Comparison of ENCODE assay signal across 11 cellular contexts in genomic region chr5:1512541-1513291, GRCh38. TPM values are rescaled to one million over a fixed set of nuclear protein-coding genes. Genes with fewer than 3 reads are reported as not detected.
DNase-seq lines count a peak whose midpoint lies in the region; ATAC-seq, FAIRE-seq and TF ChIP-seq lines count a peak whose summit lies in the region.
"Had no signal": no experiment of that assay in that cellular context is flagged by ENCODE, and none has a peak within 500 bp of the region (broad histone marks: within the 10 kb centered on the region; RNA-seq: fewer than 3 reads in every experiment).

No MANE protein-coding gene starts in this region.

- no peaks in the 10 kb centered on the region for H3K9me2 ChIP-seq in GM23338 (ENCODE audit: insufficient read depth)
- H3K9me2 ChIP-seq: SK-N-SH had no signal

- TF ChIP-seq POLR2A in spleen (IDR thresholded peaks at IDR 0.05): no peak

- H3K4me1 Mint-ChIP-seq in GM23338: peaks cover 81% of the 10 kb centered on the region

- H2AFZ ChIP-seq in GM23338 (no peak overlapping the region), OCI-LY3 (ENCODE audit: low read depth, low read length) (no peak overlapping the region)
- H2AFZ ChIP-seq: hepatocyte, parathyroid adenoma had no signal

- peaks cover 23% of the 10 kb centered on the region for H3F3A ChIP-seq in GM23338 (replicated peaks; ENCODE audit: low read depth)

- no peak for DNase-seq in GM23338 (ENCODE audit: low spot score)
- peak; percentile 75 for DNase-seq in spleen
- DNase-seq in amygdala (lab: John Stamatoyannopoulos, UW): no peak
- DNase-seq in D721Med (ENCODE audit: insufficient read length, low spot score): no peak
- no peak for DNase-seq in cerebellum (ENCODE audit: low spot score)
- DNase-seq: NCI-H1092, SK-N-SH had no signal

- H3K4me3 ChIP-seq in GM23338 (no peak overlapping the region), OCI-LY3 (ENCODE audit: low read length) (no peak overlapping the region), iPS-18a (ENCODE audit: low read length) (no peak overlapping the region), spleen (peak overlapping the region in 1 of 8 donors; percentile 44)
- H3K4me3 ChIP-seq: hepatocyte had no signal

- peak overlapping the region; percentile 39; the same call in 2 of the 3 replicates for H3K4me3 Mint-ChIP-seq in GM23338

- H3K27ac ChIP-seq in GM23338 (ENCODE audit: low read depth) (peak overlapping the region; percentile 99), OCI-LY3 (ENCODE audit: low read length) (peak overlapping the region; percentile 40), iPS-18a (ENCODE audit: low read length) (peak overlapping the region; percentile 27), spleen (peak overlapping the region in 7 of 8 donors; percentile 40 to 86 (median 63))
- H3K27ac ChIP-seq: hepatocyte, parathyroid adenoma had no signal

- WGBS in spleen, 5 donors: 92 to 94% (median 93%) methylated on average over 20 to 25 of the region's 25 CpGs

- no peak for TF ChIP-seq CTCF in GM23338 (conservative IDR thresholded peaks at IDR 0.05; ENCODE audit: low read depth in 2 of 2)
- no peak for TF ChIP-seq CTCF in OCI-LY3 (IDR thresholded peaks at IDR 0.05; ENCODE audit: low read depth, low read length)
- no peak for TF ChIP-seq CTCF in spleen (IDR thresholded peaks at IDR 0.05 in 8 of 11, conservative IDR thresholded peaks at IDR 0.05 in 3 of 11)
- no peak for TF ChIP-seq CTCF in D721Med (IDR thresholded peaks at IDR 0.05; ENCODE audit: insufficient read depth, missing control alignments)

- peaks cover 51% of the 10 kb centered on the region for H3K36me3 Mint-ChIP-seq in GM23338 (ENCODE audit: low read depth)

- H3K4me1 ChIP-seq in GM23338 (ENCODE audit: insufficient read depth) (peaks cover 53% of the 10 kb centered on the region), OCI-LY3 (ENCODE audit: low read length) (peaks cover 55% of the 10 kb centered on the region), iPS-18a (ENCODE audit: control insufficient read depth, low read depth, low read length) (peaks cover 55% of the 10 kb centered on the region), spleen (peaks cover 38 to 97% (median 74%) of the 10 kb centered on the region in 6 donors)
- H3K4me1 ChIP-seq: parathyroid adenoma had no signal

- intact Hi-C loops in spleen (cut with DNase I; ENCODE audit: low total_unique reads): no loop called here

- ATAC-seq in GM23338: no peak

- H4K20me1 ChIP-seq in GM23338 (replicated peaks; ENCODE audit: insufficient read depth) (peaks cover 24% of the 10 kb centered on the region; the same call in 1 of the 2 replicates), OCI-LY3 (ENCODE audit: insufficient read depth, low read length) (peaks cover 98% of the 10 kb centered on the region)

- H3K9ac ChIP-seq in OCI-LY3 (ENCODE audit: low read length) (no peak overlapping the region), iPS-18a (ENCODE audit: low read length) (no peak overlapping the region)
- H3K9ac ChIP-seq: parathyroid adenoma, SK-N-SH had no signal

- H3K27me3 Mint-ChIP-seq in GM23338 (ENCODE audit: insufficient read depth, low read depth, poor library complexity): peaks cover 36% of the 10 kb centered on the region

- peaks cover 4% of the 10 kb centered on the region; the same call in 1 of the 2 replicates for H3K36me3 ChIP-seq in GM23338 (ENCODE audit: insufficient read depth)
- H3K36me3 ChIP-seq in OCI-LY3 (replicated peaks; ENCODE audit: low read depth, low read length): peaks cover 57% of the 10 kb centered on the region
- peaks cover 16% of the 10 kb centered on the region for H3K36me3 ChIP-seq in iPS-18a (ENCODE audit: control insufficient read depth, low read depth, low read length)
- H3K36me3 ChIP-seq in spleen: peaks cover 0 to 92% (median 50%) of the 10 kb centered on the region in 6 donors

- no peaks in the 10 kb centered on the region for H3K27me3 ChIP-seq in GM23338 (ENCODE audit: insufficient read depth)
- H3K27me3 ChIP-seq in OCI-LY3 (ENCODE audit: low read depth, low read length): no peaks in the 10 kb centered on the region
- no peaks in the 10 kb centered on the region for H3K27me3 ChIP-seq in iPS-18a (ENCODE audit: control insufficient read depth, insufficient read depth, low read length)
- H3K27me3 ChIP-seq in spleen (replicated peaks in 1 of 7): no peaks in the 10 kb centered on the region
- H3K27me3 ChIP-seq: hepatocyte had no signal

- H3K79me2 ChIP-seq in GM23338 (replicated peaks; ENCODE audit: insufficient read depth) (peaks cover 88% of the 10 kb centered on the region), OCI-LY3 (ENCODE audit: low read length) (peaks cover 100% of the 10 kb centered on the region)

- H3K9me3 ChIP-seq in OCI-LY3 (ENCODE audit: insufficient read depth, low read length): no peaks in the 10 kb centered on the region
- H3K9me3 ChIP-seq in iPS-18a (ENCODE audit: control insufficient read depth, low read depth, low read length): no peaks in the 10 kb centered on the region
- H3K9me3 ChIP-seq in spleen: no peaks in the 10 kb centered on the region
- H3K9me3 ChIP-seq: SK-N-SH had no signal

- peak overlapping the region; percentile 99 for H3K27ac Mint-ChIP-seq in GM23338

- H3K4me2 ChIP-seq in GM23338: peak overlapping the region; percentile 71
- peak overlapping the region; percentile 36 for H3K4me2 ChIP-seq in OCI-LY3 (ENCODE audit: low read length)
- H3K4me2 ChIP-seq: hepatocyte, SK-N-SH had no signal

- no peak for FAIRE-seq in D721Med (lab: Jason Lieb, UNC)

- H3K9me3 Mint-ChIP-seq in GM23338: no peaks in the 10 kb centered on the region; the same call in 2 of the 3 replicates

TF ChIP-seq in GM23338, 12 proteins besides CTCF, POLR2A, EP300 and RAD21 (continues in another document):
- TF ChIP-seq ETS1 (IDR thresholded peaks at IDR 0.05): no peak

RNA-seq across cellular contexts. Expression of gene LPCAT1, which starts 11.0 kb away (rescaled TPM):
- 255 and 263 TPM in 2 replicates for total RNA-seq in GM23338 (2014; rRNA removed; shearing (Covaris generic))
- polyA plus RNA-seq in GM23338 (2016; fragmentation: Nextera tagmentation; extraction: Ambion mirVana) (75.0 and 78.0 TPM in 2 replicates), spleen (100 to 1,000 TPM in 1 of 3 donors, 10 to 100 TPM in 2; 52.2 to 123 (median 94.8) TPM)
- total RNA-seq in spleen (100 to 1,000 TPM; 126 to 322 (median 223) TPM), cerebellum (82.4 TPM)

Comparison
In these comparisons a context has a peak if more than half of its experiments do, and no peak if none do; other contexts are left out.
1. H3K27ac ChIP-seq: peak in every context shown above with its lines; median percentile 99 in GM23338; 63 in spleen; 40 in OCI-LY3; 27 in iPS-18a.